In the genomic region with DNA sequence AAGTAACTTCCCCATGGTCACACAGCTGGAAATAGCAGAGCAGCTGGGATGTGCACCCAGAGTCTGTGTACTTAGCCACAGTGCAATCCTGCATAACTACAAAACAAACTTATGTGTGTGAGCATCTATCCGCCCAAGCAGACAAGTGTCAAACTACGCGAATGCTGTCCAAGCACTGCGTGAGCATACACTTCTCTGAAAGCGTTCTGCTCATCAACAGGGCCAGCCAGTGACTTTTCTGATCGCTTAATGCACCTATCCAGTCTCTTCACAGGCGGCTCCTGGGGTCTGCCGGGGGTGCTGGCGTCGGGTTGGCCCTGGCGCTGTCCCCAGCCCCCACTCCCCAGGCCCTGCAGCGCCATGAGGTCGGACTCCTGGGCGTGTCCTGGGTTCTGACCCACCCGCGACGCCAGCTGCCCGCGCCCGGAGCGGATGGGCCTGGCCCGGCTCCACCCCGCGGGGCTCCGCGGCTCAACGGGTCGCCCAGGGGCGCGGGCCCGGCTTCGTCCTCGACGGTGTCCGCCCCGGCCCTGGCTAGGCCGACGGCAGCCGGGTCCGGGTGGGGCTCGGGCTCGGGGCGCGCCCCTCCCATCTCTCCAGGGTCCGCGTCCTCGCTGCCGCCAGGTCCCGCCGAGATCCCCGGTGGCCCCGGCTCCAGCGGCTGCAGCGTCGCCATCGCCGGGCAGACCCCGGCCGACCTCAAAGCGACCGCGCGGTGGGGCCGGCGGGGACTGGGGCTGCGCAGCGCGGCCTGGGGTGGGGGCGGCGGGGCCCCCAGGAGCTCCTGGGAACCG, we compare ENCODE assay signal across 8 cellular contexts. TPM values are rescaled to one million over a fixed set of nuclear protein-coding genes. Genes with fewer than 3 reads are reported as not detected.
DNase-seq lines count a peak whose midpoint lies in the region; ATAC-seq and TF ChIP-seq lines count a peak whose summit lies in the region.

No MANE protein-coding gene starts in this region.

- peak overlapping the region; percentile 75 for H3K27ac Mint-ChIP-seq in activated CD8-positive, alpha-beta T cell treated with anti-CD3 and anti-CD28 coated beads, Interleukin-2, amount 10 ng/mL, durations not matched to agents 7 days and 5 days

- H3K27ac ChIP-seq in 22Rv1 = peak overlapping the region; percentile 79
- peak overlapping the region; percentile 83 for H3K27ac ChIP-seq in neutrophil

- POLR2A ChIA-PET in activated CD8-positive, alpha-beta T cell treated with anti-CD3 and anti-CD28 coated beads, Interleukin-2, amount 10 ng/mL, durations not matched to agents 7 days and 5 days (lab: Charles Lee) = interaction anchor here (0.5 to 2.2 kb wide), 3 partner anchors 160 to 212 kb away, joined by 3 to 8 read pairs (median 7); a partner anchor contains a TSS

- no peaks in the 10 kb centered on the region for H3K9me3 ChIP-seq in neutrophil

- CTCF ChIA-PET in activated CD8-positive, alpha-beta T cell treated with anti-CD3 and anti-CD28 coated beads, Interleukin-2, amount 10 ng/mL, durations not matched to agents 7 days and 5 days (lab: Charles Lee) = no interaction called here

- H3K36me3 ChIP-seq in neutrophil = no peaks in the 10 kb centered on the region

- H3K36me3 Mint-ChIP-seq in activated CD8-positive, alpha-beta T cell treated with anti-CD3 and anti-CD28 coated beads, Interleukin-2, amount 10 ng/mL, durations not matched to agents 7 days and 5 days (ENCODE audit: low read depth) = peaks cover 43% of the 10 kb centered on the region

- H3K27me3 ChIP-seq in neutrophil = peaks cover 20% of the 10 kb centered on the region

- ATAC-seq in GM18868 (IDR thresholded peaks at IDR 0.05; ENCODE audit: unreplicated experiment) (peak; percentile 2), HG03520 (IDR thresholded peaks at IDR 0.05; ENCODE audit: unreplicated experiment) (no peak), GM19023 (IDR thresholded peaks at IDR 0.05; ENCODE audit: unreplicated experiment) (no peak)
- no peak for ATAC-seq in activated CD8-positive, alpha-beta T cell treated with anti-CD3 and anti-CD28 coated beads, Interleukin-2, amount 10 ng/mL, durations not matched to agents 7 days and 5 days

- no peak for DNase-seq in activated CD8-positive, alpha-beta T cell treated with anti-CD3 and anti-CD28 coated beads, Interleukin-2, amount 10 ng/mL, durations not matched to agents 7 days and 5 days
- DNase-seq in fibroblast of villous mesenchyme (ENCODE audit: low read depth) = peak; percentile 12
- DNase-seq in GOT3 (lab: John Stamatoyannopoulos, UW) = no peak

- peaks cover 2% of the 10 kb centered on the region for H3K27me3 Mint-ChIP-seq in activated CD8-positive, alpha-beta T cell treated with anti-CD3 and anti-CD28 coated beads, Interleukin-2, amount 10 ng/mL, durations not matched to agents 7 days and 5 days (ENCODE audit: low read depth)

- peaks cover 27% of the 10 kb centered on the region for H3K4me1 Mint-ChIP-seq in activated CD8-positive, alpha-beta T cell treated with anti-CD3 and anti-CD28 coated beads, Interleukin-2, amount 10 ng/mL, durations not matched to agents 7 days and 5 days (ENCODE audit: low read depth)

- peak overlapping the region; percentile 59 for H3K4me3 Mint-ChIP-seq in activated CD8-positive, alpha-beta T cell treated with anti-CD3 and anti-CD28 coated beads, Interleukin-2, amount 10 ng/mL, durations not matched to agents 7 days and 5 days

- no peak for TF ChIP-seq CTCF in 22Rv1 (IDR thresholded peaks at IDR 0.05)
- TF ChIP-seq CTCF in fibroblast of villous mesenchyme (IDR thresholded peaks at IDR 0.05; ENCODE audit: insufficient read depth, low read depth, low read length) = no peak
- no peak for TF ChIP-seq CTCF in neutrophil (IDR thresholded peaks at IDR 0.05)

- H3K4me3 ChIP-seq in fibroblast of villous mesenchyme (ENCODE audit: low read depth, low read length) = peak overlapping the region; percentile 72
- H3K4me3 ChIP-seq in neutrophil (ENCODE audit: low read depth in 1 of 2, low read length in 1 of 2) = peak overlapping the region; percentile 88 to 90

- peaks cover 33% of the 10 kb centered on the region for H3K9me3 Mint-ChIP-seq in activated CD8-positive, alpha-beta T cell treated with anti-CD3 and anti-CD28 coated beads, Interleukin-2, amount 10 ng/mL, durations not matched to agents 7 days and 5 days (ENCODE audit: insufficient read depth)

- H3K4me1 ChIP-seq in neutrophil (ENCODE audit: control insufficient read depth in 1 of 2, insufficient read depth in 1 of 2, low read depth in 1 of 2, low read length in 1 of 2) = peaks cover 18 to 24% of the 10 kb centered on the region in 2 experiments

RNA-seq across cellular contexts. Expression of a gene that starts 1.3 kb away (rescaled TPM):
- total RNA-seq in activated CD8-positive, alpha-beta T cell treated with anti-CD3 and anti-CD28 coated beads, Interleukin-2, amount 10 ng/mL, durations not matched to agents 7 days and 5 days = 10 to 100 TPM; 30.1 to 31.5 TPM
- 9.5 and 9.7 TPM in 2 replicates for total RNA-seq in fibroblast of villous mesenchyme

RNA-seq across cellular contexts. Expression of a gene that starts 31.0 kb away (rescaled TPM):
- not detected for total RNA-seq in activated CD8-positive, alpha-beta T cell treated with anti-CD3 and anti-CD28 coated beads, Interleukin-2, amount 10 ng/mL, durations not matched to agents 7 days and 5 days
- 0.43 and 0.64 TPM in 2 replicates for total RNA-seq in fibroblast of villous mesenchyme
